ENCODE assay signal across 14 cellular contexts in genomic region chr20:59441860-59442810, GRCh38.
"Had no signal": no experiment of that assay in that cellular context is flagged by ENCODE, and none has a peak within 500 bp of the region (broad histone marks: within the 10 kb centered on the region; RNA-seq: fewer than 3 reads in every experiment).

No MANE protein-coding gene starts in this region.

- H3K9me3 Mint-ChIP-seq: activated naive CD4-positive, alpha-beta T cell treated with anti-CD3 and anti-CD28 coated beads for 36 hours; natural killer cell; stimulated activated memory B cell treated with anti-CD40 and anti-IgM and Interleukin-4, amounts not matched to agents 10 μg/mL and 1 μg/mL and 100 μg/mL, for 72 hours had no signal

- H3K4me3 Mint-ChIP-seq: activated naive CD4-positive, alpha-beta T cell treated with anti-CD3 and anti-CD28 coated beads for 36 hours; natural killer cell; stimulated activated memory B cell treated with anti-CD40 and anti-IgM and Interleukin-4, amounts not matched to agents 10 μg/mL and 1 μg/mL and 100 μg/mL, for 72 hours had no signal

- H3K36me3 ChIP-seq: cardiac muscle cell, colonic mucosa, esophagus muscularis mucosa, left ventricle myocardium inferior, tibial artery had no signal

- H3K9me3 ChIP-seq: colonic mucosa, esophagus muscularis mucosa, left ventricle myocardium inferior, tibial artery had no signal

- ATAC-seq: activated CD4-positive, CD25-positive, alpha-beta regulatory T cell treated with anti-CD3 and anti-CD28 coated beads, Interleukin-2, amount 50 U/mL, for 24 hours; natural killer cell; stimulated activated memory B cell treated with anti-CD40 and anti-IgM and Interleukin-4, amounts not matched to agents 10 μg/mL and 1 μg/mL and 100 μg/mL, for 72 hours had no signal

- H3K27ac ChIP-seq: cardiac muscle cell, colonic mucosa, esophagus muscularis mucosa, left ventricle myocardium inferior, tibial artery had no signal

- H3K4me3 ChIP-seq: cardiac muscle cell, colonic mucosa, esophagus muscularis mucosa, left ventricle myocardium inferior, tibial artery had no signal

- H3K4me1 Mint-ChIP-seq: natural killer cell; stimulated activated memory B cell treated with anti-CD40 and anti-IgM and Interleukin-4, amounts not matched to agents 10 μg/mL and 1 μg/mL and 100 μg/mL, for 72 hours had no signal

- H3K4me1 ChIP-seq: colonic mucosa, esophagus muscularis mucosa, left ventricle myocardium inferior, tibial artery had no signal

- H3K27ac Mint-ChIP-seq: activated naive CD4-positive, alpha-beta T cell treated with anti-CD3 and anti-CD28 coated beads for 36 hours; natural killer cell; stimulated activated memory B cell treated with anti-CD40 and anti-IgM and Interleukin-4, amounts not matched to agents 10 μg/mL and 1 μg/mL and 100 μg/mL, for 72 hours had no signal

- DNase-seq: activated CD4-positive, alpha-beta T cell treated with anti-CD3 and anti-CD28 coated beads, Interleukin-2, amount 50 U/mL, for 1 hour; activated naive CD4-positive, alpha-beta T cell treated with anti-CD3 and anti-CD28 coated beads for 36 hours; activated T-cell treated with anti-CD3 and anti-CD28 coated beads for 4 hours; colonic mucosa; hippocampal formation; left ventricle myocardium inferior; natural killer cell; stimulated activated CD4-positive, alpha-beta T cell treated with anti-CD3 and anti-CD28 coated beads, Interleukin-2, amount 100 ng/mL, for 48 hours; T-helper 9 cell had no signal

- H3K27me3 ChIP-seq: colonic mucosa had no signal

- H3K36me3 Mint-ChIP-seq: natural killer cell; stimulated activated memory B cell treated with anti-CD40 and anti-IgM and Interleukin-4, amounts not matched to agents 10 μg/mL and 1 μg/mL and 100 μg/mL, for 72 hours had no signal
